ENCODE assay signal across 14 cellular contexts in genomic region chr1:223022641-223023473, GRCh38.
DNase-seq lines count a peak whose midpoint lies in the region; ATAC-seq, FAIRE-seq and TF ChIP-seq lines count a peak whose summit lies in the region.
"Had no signal": no experiment of that assay in that cellular context is flagged by ENCODE, and none has a peak within 500 bp of the region (broad histone marks: within the 10 kb centered on the region; RNA-seq: fewer than 3 reads in every experiment).

No MANE protein-coding gene starts in this region.

- no peak for TF ChIP-seq POLR2A in heart left ventricle (IDR thresholded peaks at IDR 0.05)

- H3K4me1 ChIP-seq in heart left ventricle (peaks cover 0 to 35% (median 16%) of the 10 kb centered on the region in 12 donors), osteoblast (ENCODE audit: insufficient read depth, low read length) (no peaks in the 10 kb centered on the region)
- H3K4me1 ChIP-seq: right lobe of liver had no signal

- H3K9me3 Mint-ChIP-seq in stimulated activated naive CD8-positive, alpha-beta T cell treated with anti-CD3 and anti-CD28 coated beads, Interleukin-15, amount 100 ng/mL, for 72 hours = no peaks in the 10 kb centered on the region
- H3K9me3 Mint-ChIP-seq: activated naive CD4-positive, alpha-beta T cell treated with anti-CD3 and anti-CD28 coated beads for 36 hours had no signal

- no peak overlapping the region for H3K4me2 ChIP-seq in osteoblast (ENCODE audit: insufficient read depth, low read length)

- intact Hi-C loops in heart left ventricle (cut with DNase I) = loop anchor here in 2 of 10 donors (5.0 kb wide), 1 partner anchor 54 kb away; no protein-coding TSS in a partner anchor

- no peaks in the 10 kb centered on the region for H3K79me2 ChIP-seq in osteoblast (ENCODE audit: insufficient read depth, low read length)

- ATAC-seq in heart left ventricle = peak; percentile 73 to 97 (median 80)
- ATAC-seq in stimulated activated naive CD8-positive, alpha-beta T cell treated with anti-CD3 and anti-CD28 coated beads, Interleukin-15, amount 100 ng/mL, for 72 hours = no peak

- H3K27ac ChIP-seq in heart left ventricle (peak overlapping the region; percentile 15 to 81 (median 66)), osteoblast (ENCODE audit: low read depth, low read length) (no peak overlapping the region)
- H3K27ac ChIP-seq: right lobe of liver had no signal

- FAIRE-seq in HTR-8/SVneo (lab: Jason Lieb, UNC) = no peak

- H3K27me3 ChIP-seq in heart left ventricle (no peaks in the 10 kb centered on the region), osteoblast (ENCODE audit: insufficient read depth, low read length) (peaks cover 3% of the 10 kb centered on the region)
- H3K27me3 ChIP-seq: MG63, right lobe of liver had no signal

- H3K4me3 ChIP-seq in heart left ventricle (no peak overlapping the region), osteoblast (ENCODE audit: insufficient read depth, low read length) (no peak overlapping the region)
- H3K4me3 ChIP-seq: MG63, right lobe of liver had no signal

- no peaks in the 10 kb centered on the region for H4K20me1 ChIP-seq in osteoblast (ENCODE audit: insufficient read depth, low read length)

- peaks cover 0 to 6% (median 0%) of the 10 kb centered on the region in 12 donors for H3K9me3 ChIP-seq in heart left ventricle
- no peaks in the 10 kb centered on the region for H3K9me3 ChIP-seq in osteoblast (ENCODE audit: low read depth, low read length)
- H3K9me3 ChIP-seq: right lobe of liver had no signal

- no peak overlapping the region for H3K27ac Mint-ChIP-seq in stimulated activated naive CD8-positive, alpha-beta T cell treated with anti-CD3 and anti-CD28 coated beads, Interleukin-15, amount 100 ng/mL, for 72 hours
- H3K27ac Mint-ChIP-seq: activated naive CD4-positive, alpha-beta T cell treated with anti-CD3 and anti-CD28 coated beads for 36 hours had no signal

- no peaks in the 10 kb centered on the region for H3K27me3 Mint-ChIP-seq in stimulated activated naive CD8-positive, alpha-beta T cell treated with anti-CD3 and anti-CD28 coated beads, Interleukin-15, amount 100 ng/mL, for 72 hours

- no peak overlapping the region for H3K4me3 Mint-ChIP-seq in stimulated activated naive CD8-positive, alpha-beta T cell treated with anti-CD3 and anti-CD28 coated beads, Interleukin-15, amount 100 ng/mL, for 72 hours
- H3K4me3 Mint-ChIP-seq: activated naive CD4-positive, alpha-beta T cell treated with anti-CD3 and anti-CD28 coated beads for 36 hours had no signal

- 39 to 68% (median 52%) methylated on average over 6 to 7 of the region's 7 CpGs for WGBS in heart left ventricle, 4 donors

- TF ChIP-seq CTCF in heart left ventricle (IDR thresholded peaks at IDR 0.05) = no peak
- TF ChIP-seq CTCF in osteoblast (IDR thresholded peaks at IDR 0.05; ENCODE audit: extremely low read depth, low read depth, low read length) = no peak

- H3K36me3 ChIP-seq in heart left ventricle (no peaks in the 10 kb centered on the region), osteoblast (ENCODE audit: insufficient read depth, low read length) (no peaks in the 10 kb centered on the region)
- H3K36me3 ChIP-seq: MG63, right lobe of liver had no signal

- H3K4me1 Mint-ChIP-seq in stimulated activated naive CD8-positive, alpha-beta T cell treated with anti-CD3 and anti-CD28 coated beads, Interleukin-15, amount 100 ng/mL, for 72 hours = no peaks in the 10 kb centered on the region

- H2AFZ ChIP-seq in osteoblast (ENCODE audit: low read length) = no peak overlapping the region

- DNase-seq in ELF-1 (ENCODE audit: low read depth, low spot score) (peak; percentile 96), NCI-H460 (ENCODE audit: extremely low read depth, low read depth) (peak; percentile 97), heart left ventricle (peak in 4 of 5 donors; percentile 38 to 52 (median 46)), osteoblast (ENCODE audit: insufficient read length, low spot score, missing footprints) (peak; percentile 23), occipital lobe (lab: John Stamatoyannopoulos, UW) (no peak), HTR-8/SVneo (ENCODE audit: insufficient read length, low spot score) (no peak), putamen (ENCODE audit: low spot score) (no peak)
- no peak for DNase-seq in stimulated activated naive CD8-positive, alpha-beta T cell treated with anti-CD3 and anti-CD28 coated beads, Interleukin-15, amount 100 ng/mL, for 72 hours
- DNase-seq: activated CD4-positive, CD25-positive, alpha-beta regulatory T cell treated with anti-CD3 and anti-CD28 coated beads, Interleukin-2, amount 50 U/mL, for 72 hours; activated naive CD4-positive, alpha-beta T cell treated with anti-CD3 and anti-CD28 coated beads for 36 hours; effector CD4-positive, alpha-beta T cell; MG63; right lobe of liver; stimulated activated CD8-positive, alpha-beta memory T cell treated with anti-CD3 and anti-CD28 coated beads, Interleukin-4, amount 100 ng/mL, for 48 hours had no signal

Comparison
In these comparisons a context has a peak if more than half of its experiments do, and no peak if none do; other contexts are left out.
1. DNase-seq: peak in ELF-1 (single experiment), NCI-H460 (single experiment), heart left ventricle (4 of 5) and osteoblast (single experiment); none in occipital lobe (single experiment), HTR-8/SVneo (single experiment), stimulated activated naive CD8-positive, alpha-beta T cell treated with anti-CD3 and anti-CD28 coated beads, Interleukin-15, amount 100 ng/mL, for 72 hours (0 of 2) and putamen (single experiment).